16 cellular contexts compared by ENCODE assay signal in the genomic region with DNA sequence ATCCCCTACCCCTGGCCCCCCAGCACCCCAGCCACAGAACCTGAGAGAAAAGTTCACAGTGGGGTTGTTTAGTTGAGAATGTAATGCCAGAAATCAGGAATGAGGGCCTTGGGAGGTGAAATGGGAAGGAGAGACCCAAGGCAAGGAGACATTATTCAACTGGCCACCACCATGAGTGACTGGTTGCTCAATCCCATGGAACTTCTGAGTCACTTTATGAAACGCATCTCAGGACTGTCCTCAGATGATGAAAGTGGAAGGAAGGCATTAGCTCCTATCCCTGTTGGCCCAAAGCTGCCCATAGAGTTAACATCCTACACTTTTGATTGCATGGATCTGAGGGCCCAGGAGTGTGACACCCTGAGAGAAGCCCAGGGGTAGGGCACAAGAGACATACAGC. TPM values are rescaled to one million over a fixed set of nuclear protein-coding genes. Genes with fewer than 3 reads are reported as not detected.
"Had no signal": no experiment of that assay in that cellular context is flagged by ENCODE, and none has a peak within 500 bp of the region (broad histone marks: within the 10 kb centered on the region; RNA-seq: fewer than 3 reads in every experiment).

No MANE protein-coding gene starts in this region.

- H3K27ac Mint-ChIP-seq: nephron progenitor cell had no signal

- DNase-seq: activated CD4-positive, alpha-beta T cell treated with anti-CD3 and anti-CD28 coated beads for 1 hour; anterior cingulate cortex; gastrocnemius medialis; heart right ventricle; mammary epithelial cell; nephron progenitor cell; psoas muscle; right lobe of liver; spleen; stimulated activated CD4-positive, alpha-beta T cell treated with anti-CD3 and anti-CD28 coated beads, Interleukin-1b, Interleukin-23, amount 100 ng/mL, for 48 hours; stimulated activated naive CD8-positive, alpha-beta T cell treated with anti-CD3 and anti-CD28 coated beads, Interleukin-15, Interleukin-2, amounts not matched to agents 100 U/mL and 50 U/mL, for 24 hours; upper lobe of right lung had no signal

- ATAC-seq: gastrocnemius medialis; heart right ventricle; left lobe of liver; psoas muscle; right lobe of liver; stimulated activated naive CD8-positive, alpha-beta T cell treated with anti-CD3 and anti-CD28 coated beads, Interleukin-15, Interleukin-2, amounts not matched to agents 100 U/mL and 50 U/mL, for 24 hours; upper lobe of right lung had no signal

- H3K27me3 ChIP-seq: gastrocnemius medialis, right lobe of liver, suprapubic skin, upper lobe of right lung had no signal

- H3K27ac ChIP-seq: gastrocnemius medialis, heart right ventricle, psoas muscle, right lobe of liver, suprapubic skin, upper lobe of right lung had no signal

- H3K9me3 Mint-ChIP-seq: nephron progenitor cell had no signal

- H3K4me3 Mint-ChIP-seq: nephron progenitor cell had no signal

- H3K4me3 ChIP-seq: gastrocnemius medialis, heart right ventricle, psoas muscle, right lobe of liver, spleen, suprapubic skin, upper lobe of right lung had no signal

- H3K9me3 ChIP-seq: gastrocnemius medialis, psoas muscle, right lobe of liver, suprapubic skin, upper lobe of right lung had no signal

- H3K36me3 ChIP-seq: gastrocnemius medialis, heart right ventricle, right lobe of liver, spleen, suprapubic skin, upper lobe of right lung had no signal

- H3K4me1 ChIP-seq: gastrocnemius medialis, heart right ventricle, psoas muscle, right lobe of liver, spleen, suprapubic skin, upper lobe of right lung had no signal

RNA-seq across cellular contexts. Expression of gene TCL1A, which starts 25.4 kb away (rescaled TPM):
- total RNA-seq: endothelial cell of umbilical vein, gastrocnemius medialis, left lobe of liver, mammary epithelial cell, osteoblast, suprapubic skin, upper lobe of right lung had no signal
- polyA plus RNA-seq: endothelial cell of umbilical vein, mammary epithelial cell had no signal

RNA-seq across cellular contexts. Expression of gene TCL1B, which starts 53.1 kb away (rescaled TPM):
- total RNA-seq: endothelial cell of umbilical vein, gastrocnemius medialis, heart right ventricle, left lobe of liver, mammary epithelial cell, osteoblast, psoas muscle, right lobe of liver, suprapubic skin, upper lobe of right lung had no signal
- polyA plus RNA-seq: endothelial cell of umbilical vein, heart right ventricle, mammary epithelial cell, psoas muscle had no signal
